ENCODE assay signal across 18 cellular contexts in the genomic region with DNA sequence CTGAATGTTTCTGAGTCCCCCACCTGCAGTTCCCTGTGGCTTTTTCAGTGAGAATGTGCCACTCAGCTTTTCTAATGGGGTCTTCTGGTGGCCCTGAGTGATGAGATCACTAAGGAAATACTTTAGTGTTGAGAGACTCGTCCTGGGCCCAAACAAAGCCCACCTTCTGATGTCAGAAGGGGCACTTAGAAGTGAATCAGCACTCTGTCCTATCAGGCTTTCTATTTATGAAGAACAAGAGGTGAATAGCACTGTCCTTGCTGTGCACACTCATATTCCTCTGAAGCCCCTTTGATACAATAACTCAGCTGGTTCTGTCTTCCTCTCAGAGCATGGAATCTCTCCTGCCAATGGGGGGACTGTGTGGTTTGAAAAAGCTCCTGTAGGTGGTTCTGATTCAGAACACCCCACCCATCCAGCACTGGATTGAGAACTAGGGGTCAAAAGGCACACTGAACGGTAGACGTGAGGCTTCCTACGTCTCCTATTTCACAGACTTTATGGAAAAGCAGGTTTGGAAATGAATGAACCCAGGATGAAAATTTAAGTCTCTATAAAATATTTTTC.
DNase-seq lines count a peak whose midpoint lies in the region; ATAC-seq and TF ChIP-seq lines count a peak whose summit lies in the region.
"Had no signal": no experiment of that assay in that cellular context is flagged by ENCODE, and none has a peak within 500 bp of the region (broad histone marks: within the 10 kb centered on the region; RNA-seq: fewer than 3 reads in every experiment).

No MANE protein-coding gene starts in this region.

- no peak for DNase-seq in natural killer cell treated with Interleukin-12 subunit alpha and Interleukin-12 subunit beta and Interleukin-15 and Interleukin-18, amount 100 ng/mL, for 72 hours (ENCODE audit: low spot score)
- DNase-seq in natural killer cell (no peak), T-helper 17 cell (no peak), DMS53 (lab: John Stamatoyannopoulos, UW) (no peak), DMS 273 treated with DMSO at 0.1 percent for 48 hours (lab: John Stamatoyannopoulos, UW) (no peak), NCI-H510A treated with DMSO at 0.1 percent for 48 hours (lab: John Stamatoyannopoulos, UW) (no peak)
- DNase-seq in effector memory CD8-positive, alpha-beta T cell = no peak
- DNase-seq: activated CD4-positive, alpha-beta T cell treated with anti-CD3 and anti-CD28 coated beads for 1 hour; activated gamma-delta T cell treated with Interleukin-2 at 50 U/mL for 16 hours; heart left ventricle; kidney; mucosa of descending colon; NCI-H146; NCI-H345; PC-3 had no signal

- peak; percentile 24 to 50 for ATAC-seq in natural killer cell treated with Interleukin-12 subunit alpha and Interleukin-12 subunit beta and Interleukin-15 and Interleukin-18, amount 100 ng/mL, for 72 hours
- ATAC-seq in natural killer cell (no peak), T-helper 17 cell (no peak), GM19463 (IDR thresholded peaks at IDR 0.05; ENCODE audit: unreplicated experiment) (no peak)
- no peak for ATAC-seq in effector memory CD8-positive, alpha-beta T cell (replicated peaks)
- ATAC-seq: esophagus mucosa, heart left ventricle, PC-3 had no signal

- H3K9me3 Mint-ChIP-seq in natural killer cell treated with Interleukin-12 subunit alpha and Interleukin-12 subunit beta and Interleukin-15 and Interleukin-18, amount 100 ng/mL, for 72 hours = no peaks in the 10 kb centered on the region
- no peaks in the 10 kb centered on the region for H3K9me3 Mint-ChIP-seq in natural killer cell
- no peaks in the 10 kb centered on the region for H3K9me3 Mint-ChIP-seq in effector memory CD8-positive, alpha-beta T cell

- peak overlapping the region; percentile 78 to 88 for H3K27ac Mint-ChIP-seq in natural killer cell treated with Interleukin-12 subunit alpha and Interleukin-12 subunit beta and Interleukin-15 and Interleukin-18, amount 100 ng/mL, for 72 hours
- H3K27ac Mint-ChIP-seq in natural killer cell (peak overlapping the region in 1 of 2 donors; percentile 3), T-helper 17 cell (peak overlapping the region; percentile 75)
- H3K27ac Mint-ChIP-seq in effector memory CD8-positive, alpha-beta T cell = peak overlapping the region; percentile 22 to 86

- no peaks in the 10 kb centered on the region for H3K27me3 Mint-ChIP-seq in natural killer cell treated with Interleukin-12 subunit alpha and Interleukin-12 subunit beta and Interleukin-15 and Interleukin-18, amount 100 ng/mL, for 72 hours
- H3K27me3 Mint-ChIP-seq in natural killer cell (ENCODE audit: low read depth in 2 of 2) (no peaks in the 10 kb centered on the region), T-helper 17 cell (no peaks in the 10 kb centered on the region)
- H3K27me3 Mint-ChIP-seq in effector memory CD8-positive, alpha-beta T cell = no peaks in the 10 kb centered on the region

- no peaks in the 10 kb centered on the region for H3K9me3 ChIP-seq in T-helper 17 cell (ENCODE audit: control insufficient read depth, low read length, poor library complexity, severe bottlenecking)
- H3K9me3 ChIP-seq: heart left ventricle, mucosa of descending colon, tibial nerve had no signal

- H3K36me3 Mint-ChIP-seq in natural killer cell treated with Interleukin-12 subunit alpha and Interleukin-12 subunit beta and Interleukin-15 and Interleukin-18, amount 100 ng/mL, for 72 hours = no peaks in the 10 kb centered on the region
- H3K36me3 Mint-ChIP-seq in natural killer cell (no peaks in the 10 kb centered on the region), T-helper 17 cell (ENCODE audit: low read depth) (no peaks in the 10 kb centered on the region)
- H3K36me3 Mint-ChIP-seq in effector memory CD8-positive, alpha-beta T cell (ENCODE audit: insufficient read depth) = peaks cover 3% of the 10 kb centered on the region

- peak overlapping the region; percentile 49 for H3K4me3 Mint-ChIP-seq in natural killer cell treated with Interleukin-12 subunit alpha and Interleukin-12 subunit beta and Interleukin-15 and Interleukin-18, amount 100 ng/mL, for 72 hours
- H3K4me3 Mint-ChIP-seq in natural killer cell = no peak overlapping the region
- peak overlapping the region; percentile 41 for H3K4me3 Mint-ChIP-seq in T-helper 17 cell
- H3K4me3 Mint-ChIP-seq in effector memory CD8-positive, alpha-beta T cell = no peak overlapping the region

- no peak for TF ChIP-seq CTCF in natural killer cell (IDR thresholded peaks at IDR 0.05)

- H3K4me1 Mint-ChIP-seq in natural killer cell treated with Interleukin-12 subunit alpha and Interleukin-12 subunit beta and Interleukin-15 and Interleukin-18, amount 100 ng/mL, for 72 hours (ENCODE audit: low read depth in 2 of 2) = peaks cover 24% of the 10 kb centered on the region in 2 donors
- H3K4me1 Mint-ChIP-seq in natural killer cell (peaks cover 12 to 14% of the 10 kb centered on the region in 2 donors), T-helper 17 cell (peaks cover 11% of the 10 kb centered on the region)
- peaks cover 4 to 13% of the 10 kb centered on the region in 2 donors for H3K4me1 Mint-ChIP-seq in effector memory CD8-positive, alpha-beta T cell (ENCODE audit: low read depth in 2 of 2)

- intact Hi-C loops in natural killer cell (cut with micrococcal nuclease) = no loop called here

Comparison
In these comparisons a context has a peak if more than half of its experiments do, and no peak if none do; other contexts are left out.
1. ATAC-seq: peak in natural killer cell treated with Interleukin-12 subunit alpha and Interleukin-12 subunit beta and Interleukin-15 and Interleukin-18, amount 100 ng/mL, for 72 hours (2 of 2); none in natural killer cell (0 of 3), T-helper 17 cell (single experiment), effector memory CD8-positive, alpha-beta T cell (single experiment) and GM19463 (single experiment).
2. H3K4me3 Mint-ChIP-seq: peak in natural killer cell treated with Interleukin-12 subunit alpha and Interleukin-12 subunit beta and Interleukin-15 and Interleukin-18, amount 100 ng/mL, for 72 hours (single experiment) and T-helper 17 cell (single experiment); none in natural killer cell (single experiment) and effector memory CD8-positive, alpha-beta T cell (0 of 2).